ENCODE assay signal across 11 cellular contexts in genomic region chr20:24389686-24390085, GRCh38.
DNase-seq lines count a peak whose midpoint lies in the region; ATAC-seq and TF ChIP-seq lines count a peak whose summit lies in the region.
"Had no signal": no experiment of that assay in that cellular context is flagged by ENCODE, and none has a peak within 500 bp of the region (broad histone marks: within the 10 kb centered on the region; RNA-seq: fewer than 3 reads in every experiment).

No MANE protein-coding gene starts in this region.

- no peaks in the 10 kb centered on the region for H3K4me1 Mint-ChIP-seq in effector memory CD8-positive, alpha-beta T cell (ENCODE audit: low read depth in 2 of 2)
- H3K4me1 Mint-ChIP-seq in stimulated activated naive CD8-positive, alpha-beta T cell treated with anti-CD3 and anti-CD28 coated beads, Interleukin-15, Interleukin-2, amounts not matched to agents 100 ng/mL and 50 ng/mL, for 24 hours (ENCODE audit: low read depth): peaks cover 28% of the 10 kb centered on the region

- peaks cover 25 to 53% of the 10 kb centered on the region in 2 donors for H3K27me3 Mint-ChIP-seq in effector memory CD8-positive, alpha-beta T cell
- H3K27me3 Mint-ChIP-seq in stimulated activated naive CD8-positive, alpha-beta T cell treated with anti-CD3 and anti-CD28 coated beads, Interleukin-15, Interleukin-2, amounts not matched to agents 100 ng/mL and 50 ng/mL, for 24 hours: no peaks in the 10 kb centered on the region

- no peak overlapping the region for H3K27ac Mint-ChIP-seq in effector memory CD8-positive, alpha-beta T cell
- peak overlapping the region; percentile 2 for H3K27ac Mint-ChIP-seq in stimulated activated naive CD8-positive, alpha-beta T cell treated with anti-CD3 and anti-CD28 coated beads, Interleukin-15, Interleukin-2, amounts not matched to agents 100 ng/mL and 50 ng/mL, for 24 hours

- H3K36me3 ChIP-seq in right atrium auricular region: no peaks in the 10 kb centered on the region

- ATAC-seq in Right ventricle myocardium inferior (peak; percentile 63), foreskin keratinocyte (no peak), GM19467 (IDR thresholded peaks at IDR 0.05; ENCODE audit: unreplicated experiment) (no peak)
- ATAC-seq in effector memory CD8-positive, alpha-beta T cell (replicated peaks): peak; percentile 39

- H3K9me3 ChIP-seq in right atrium auricular region: no peaks in the 10 kb centered on the region

- intact Hi-C loops in Right ventricle myocardium inferior (cut with DNase I): no loop called here

- DNase-seq in Right ventricle myocardium inferior (ENCODE audit: missing footprints): no peak
- no peak for DNase-seq in right atrium auricular region (ENCODE audit: low spot score)
- peak; percentile 61 for DNase-seq in SKM-1 treated with dmso at 0.1 percent for 144 hours (lab: John Stamatoyannopoulos, UW; ENCODE audit: unreplicated experiment)
- DNase-seq in effector memory CD8-positive, alpha-beta T cell: no peak
- DNase-seq in foreskin keratinocyte: no peak
- no peak for DNase-seq in GF-D8 (lab: John Stamatoyannopoulos, UW)
- DNase-seq: effector CD4-positive, alpha-beta T cell; NCI-H2227 treated with DMSO at 0.1 percent for 48 hours had no signal

- no peaks in the 10 kb centered on the region for H3K9me3 Mint-ChIP-seq in effector memory CD8-positive, alpha-beta T cell
- no peaks in the 10 kb centered on the region for H3K9me3 Mint-ChIP-seq in stimulated activated naive CD8-positive, alpha-beta T cell treated with anti-CD3 and anti-CD28 coated beads, Interleukin-15, Interleukin-2, amounts not matched to agents 100 ng/mL and 50 ng/mL, for 24 hours
- H3K9me3 Mint-ChIP-seq: neural crest cell had no signal

- H3K27ac ChIP-seq in right atrium auricular region (no peak overlapping the region), foreskin keratinocyte (no peak overlapping the region)

- TF ChIP-seq CTCF in right atrium auricular region (IDR thresholded peaks at IDR 0.05) (no peak), foreskin keratinocyte (conservative IDR thresholded peaks at IDR 0.05) (no peak)

- no peak overlapping the region for H3K4me3 Mint-ChIP-seq in effector memory CD8-positive, alpha-beta T cell
- no peak overlapping the region for H3K4me3 Mint-ChIP-seq in stimulated activated naive CD8-positive, alpha-beta T cell treated with anti-CD3 and anti-CD28 coated beads, Interleukin-15, Interleukin-2, amounts not matched to agents 100 ng/mL and 50 ng/mL, for 24 hours
- H3K4me3 Mint-ChIP-seq: neural crest cell had no signal

- no peaks in the 10 kb centered on the region for H3K36me3 Mint-ChIP-seq in effector memory CD8-positive, alpha-beta T cell (ENCODE audit: insufficient read depth)
- H3K36me3 Mint-ChIP-seq in stimulated activated naive CD8-positive, alpha-beta T cell treated with anti-CD3 and anti-CD28 coated beads, Interleukin-15, Interleukin-2, amounts not matched to agents 100 ng/mL and 50 ng/mL, for 24 hours (ENCODE audit: low read depth): no peaks in the 10 kb centered on the region

- no peak overlapping the region for H3K4me3 ChIP-seq in right atrium auricular region

- H3K27me3 ChIP-seq in right atrium auricular region (no peaks in the 10 kb centered on the region), foreskin keratinocyte (no peaks in the 10 kb centered on the region)

- H3K4me1 ChIP-seq in right atrium auricular region: no peaks in the 10 kb centered on the region
- H3K4me1 ChIP-seq in foreskin keratinocyte: no peaks in the 10 kb centered on the region

Comparison
In these comparisons a context has a peak if more than half of its experiments do, and no peak if none do; other contexts are left out.
1. ATAC-seq: peak in Right ventricle myocardium inferior (single experiment) and effector memory CD8-positive, alpha-beta T cell (single experiment); none in foreskin keratinocyte (single experiment) and GM19467 (single experiment).